ENCODE assay signal across 8 cellular contexts in the genomic region with DNA sequence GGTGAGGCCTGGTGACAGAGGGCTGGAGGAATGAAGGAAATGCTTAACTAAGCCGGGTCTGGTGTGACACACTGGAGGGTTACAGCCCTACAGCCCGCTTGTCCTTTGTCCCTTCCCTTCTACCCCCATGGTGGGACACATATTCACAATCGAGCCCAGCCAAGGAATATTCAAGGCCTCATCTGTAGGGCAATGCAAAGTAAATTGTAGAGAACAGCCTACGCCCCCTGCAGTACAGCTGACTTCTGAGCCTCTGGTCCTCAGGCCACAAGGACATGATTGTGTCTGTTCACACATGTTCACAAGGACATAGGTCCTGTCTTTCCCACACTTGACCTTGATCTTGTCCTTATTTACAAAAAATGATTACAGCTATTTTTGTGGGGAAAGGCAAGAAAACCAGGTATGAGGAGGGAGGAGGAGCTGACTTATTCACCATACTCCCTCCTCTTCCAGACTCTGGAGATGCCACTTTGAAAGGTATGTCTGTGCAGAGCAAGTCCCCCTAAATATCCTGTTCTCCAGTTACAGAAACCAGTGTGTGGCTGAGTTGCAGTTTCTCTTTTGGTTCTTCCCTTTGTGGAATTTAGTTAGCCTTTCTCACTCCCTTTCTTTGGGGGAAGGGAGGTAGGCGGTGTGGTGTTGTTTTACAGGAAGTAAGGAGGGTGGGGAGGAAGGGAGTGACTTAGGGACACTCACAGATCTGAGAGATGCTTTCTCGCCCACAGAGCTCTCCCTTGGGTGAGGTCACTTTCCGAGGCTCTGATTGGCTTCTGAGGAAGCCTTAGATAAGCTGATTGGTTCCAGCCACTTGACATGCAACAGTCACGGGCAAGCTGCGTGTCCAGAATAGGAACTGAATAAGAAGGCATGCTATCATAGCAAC. TPM values are rescaled to one million over a fixed set of nuclear protein-coding genes. Genes with fewer than 3 reads are reported as not detected.
A peak's percentile ranks its signal among the peaks of the same experiment; 100 is the strongest.
DNase-seq lines count a peak whose midpoint lies in the region; ATAC-seq and TF ChIP-seq lines count a peak whose summit lies in the region.

No MANE protein-coding gene starts in this region.

- peak overlapping the region; percentile 74 for H3K9ac ChIP-seq in SK-N-MC (ENCODE audit: insufficient read length)

- ATAC-seq in activated naive CD8-positive, alpha-beta T cell treated with anti-CD3 and anti-CD28 coated beads, Interleukin-2, amount 10 ng/mL, durations not matched to agents 7 days and 5 days (ENCODE audit: low read depth) = peak; percentile 89
- ATAC-seq in Right ventricle myocardium superior (ENCODE audit: poor library complexity) (peak; percentile 85), upper lobe of right lung (peak; percentile 96)

- peak; percentile 81 for TF ChIP-seq EP300 in ovary (IDR thresholded peaks at IDR 0.05)

- H3K27me3 Mint-ChIP-seq in activated naive CD8-positive, alpha-beta T cell treated with anti-CD3 and anti-CD28 coated beads, Interleukin-2, amount 10 ng/mL, durations not matched to agents 7 days and 5 days = no peaks in the 10 kb centered on the region

- in situ Hi-C loops in HAP-1 (cut with MboI; ENCODE audit: low sequenced_read_pairs) = loop anchor here (5.0 kb wide), 1 partner anchor 33 kb away; no protein-coding TSS in a partner anchor

- H3K36me3 ChIP-seq in HAP-1 (replicated peaks) (0 out of 2 replicates have a peak, but pooled peaks cover 4% of the 10 kb centered on the region), MG63 (no peaks in the 10 kb centered on the region; the same call in 1 of the 2 replicates), SK-N-MC (ENCODE audit: insufficient read depth, low read length) (no peaks in the 10 kb centered on the region; the same call in 1 of the 2 replicates), ovary (no peaks in the 10 kb centered on the region), upper lobe of right lung (no peaks in the 10 kb centered on the region)

- no peak overlapping the region for H3K4me3 Mint-ChIP-seq in activated naive CD8-positive, alpha-beta T cell treated with anti-CD3 and anti-CD28 coated beads, Interleukin-2, amount 10 ng/mL, durations not matched to agents 7 days and 5 days

- H3K4me3 ChIP-seq in HAP-1 (no peak overlapping the region), MG63 (no peak overlapping the region), SK-N-MC (peak overlapping the region; percentile 59), ovary (peak overlapping the region; percentile 23), upper lobe of right lung (peak overlapping the region; percentile 35)

- H3K27ac ChIP-seq in SK-N-MC (peak overlapping the region; percentile 91), ovary (peak overlapping the region; percentile 72 to 76), upper lobe of right lung (peak overlapping the region; percentile 98)

- DNase-seq in GF-D8 (lab: John Stamatoyannopoulos, UW) = peak; percentile 96
- peak; percentile 89 to 90 for DNase-seq in HAP-1 (ENCODE audit: low spot score in 2 of 2)
- peak; percentile 76 for DNase-seq in MG63
- peak; percentile 83 for DNase-seq in SK-N-MC (ENCODE audit: low read depth, low spot score)
- peak; percentile 72 for DNase-seq in activated naive CD8-positive, alpha-beta T cell treated with anti-CD3 and anti-CD28 coated beads, Interleukin-2, amount 10 ng/mL, durations not matched to agents 7 days and 5 days
- peak; percentile 95 for DNase-seq in Right ventricle myocardium superior
- DNase-seq in ovary = peak; percentile 79 to 94 (median 86)
- DNase-seq in upper lobe of right lung = peak; percentile 90

- no peaks in the 10 kb centered on the region for H3K36me3 Mint-ChIP-seq in activated naive CD8-positive, alpha-beta T cell treated with anti-CD3 and anti-CD28 coated beads, Interleukin-2, amount 10 ng/mL, durations not matched to agents 7 days and 5 days

- POLR2A ChIA-PET in activated naive CD8-positive, alpha-beta T cell treated with anti-CD3 and anti-CD28 coated beads, Interleukin-2, amount 10 ng/mL, durations not matched to agents 7 days and 5 days (lab: Charles Lee) = interaction anchor here (0.7 to 11.2 kb wide), 18 partner anchors 9 to 135 kb away, joined by 3 to 407 read pairs (median 4); a partner anchor contains a TSS

- intact Hi-C loops in Right ventricle myocardium superior (cut with DNase I) = loop anchor here (10.0 kb wide), 1 partner anchor 64 kb away; a partner anchor contains a TSS
- intact Hi-C loops in ovary (cut with DNase I) = loop anchor here in 1 of 4 donors (2.0 kb wide), 1 partner anchor 28 kb away; no protein-coding TSS in a partner anchor
- intact Hi-C loops in upper lobe of right lung (cut with DNase I) = loop anchor here (5.0 to 10.0 kb wide), 2 partner anchors 33 to 64 kb away; a partner anchor contains a TSS

- H3K9me3 ChIP-seq in HAP-1 = no peaks in the 10 kb centered on the region
- no peaks in the 10 kb centered on the region for H3K9me3 ChIP-seq in MG63
- H3K9me3 ChIP-seq in SK-N-MC (ENCODE audit: low read depth, low read length) = no peaks in the 10 kb centered on the region
- H3K9me3 ChIP-seq in ovary = no peaks in the 10 kb centered on the region
- H3K9me3 ChIP-seq in upper lobe of right lung = no peaks in the 10 kb centered on the region

- 5 to 14% (median 7%) methylated on average over 9 of the region's 9 CpGs for WGBS in ovary, 3 donors

- no peaks in the 10 kb centered on the region for H3K9me3 Mint-ChIP-seq in activated naive CD8-positive, alpha-beta T cell treated with anti-CD3 and anti-CD28 coated beads, Interleukin-2, amount 10 ng/mL, durations not matched to agents 7 days and 5 days

- peaks cover 27% of the 10 kb centered on the region for H3K4me1 Mint-ChIP-seq in activated naive CD8-positive, alpha-beta T cell treated with anti-CD3 and anti-CD28 coated beads, Interleukin-2, amount 10 ng/mL, durations not matched to agents 7 days and 5 days

- peak; percentile 87 for TF ChIP-seq POLR2A in ovary (IDR thresholded peaks at IDR 0.05)

- H3K27ac Mint-ChIP-seq in activated naive CD8-positive, alpha-beta T cell treated with anti-CD3 and anti-CD28 coated beads, Interleukin-2, amount 10 ng/mL, durations not matched to agents 7 days and 5 days = no peak overlapping the region

- peaks cover 18% of the 10 kb centered on the region for H3K4me1 ChIP-seq in HAP-1
- H3K4me1 ChIP-seq in ovary (ENCODE audit: insufficient read depth) = peaks cover 27% of the 10 kb centered on the region
- peaks cover 69% of the 10 kb centered on the region for H3K4me1 ChIP-seq in upper lobe of right lung

- TF ChIP-seq CTCF in ovary (IDR thresholded peaks at IDR 0.05) (no peak), upper lobe of right lung (IDR thresholded peaks at IDR 0.05) (peak; percentile 19)

- H3K27me3 ChIP-seq in HAP-1 (ENCODE audit: low read depth) (no peaks in the 10 kb centered on the region), MG63 (no peaks in the 10 kb centered on the region), ovary (no peaks in the 10 kb centered on the region), upper lobe of right lung (no peaks in the 10 kb centered on the region)

RNA-seq across cellular contexts. Expression of a gene that starts 14.6 kb away (rescaled TPM):
- 1.8 and 6.8 TPM in 2 replicates for total RNA-seq in MG63 (2014; rRNA removed; shearing (Covaris generic); ENCODE audit: low replicate concordance)
- 10 to 100 TPM; 32.6 to 34.9 TPM for total RNA-seq in activated naive CD8-positive, alpha-beta T cell treated with anti-CD3 and anti-CD28 coated beads, Interleukin-2, amount 10 ng/mL, durations not matched to agents 7 days and 5 days
- 49.2 TPM for total RNA-seq in Right ventricle myocardium superior
- total RNA-seq in ovary = 10 to 100 TPM; 16.7 to 27.9 (median 23.4) TPM
- 10 to 100 TPM; 40.6 to 51.4 TPM for polyA plus RNA-seq in ovary
- total RNA-seq in upper lobe of right lung = 21.4 TPM

RNA-seq across cellular contexts. Expression of a gene that starts 14.7 kb away (rescaled TPM):
- 0.30 TPM in 1 of 2 replicates, not detected in the other for total RNA-seq in MG63 (2014; rRNA removed; shearing (Covaris generic); ENCODE audit: low replicate concordance)
- 1 to 10 TPM; 2.2 to 2.8 TPM for total RNA-seq in activated naive CD8-positive, alpha-beta T cell treated with anti-CD3 and anti-CD28 coated beads, Interleukin-2, amount 10 ng/mL, durations not matched to agents 7 days and 5 days
- total RNA-seq in Right ventricle myocardium superior (0.59 TPM), ovary (1 to 10 TPM in 6 of 7 donors, under 1 TPM in 1; 0.48 to 5.2 (median 3.1) TPM), upper lobe of right lung (0.69 TPM)
- polyA plus RNA-seq in ovary = under 1 TPM; 0.50 to 0.62 TPM

RNA-seq across cellular contexts. Expression of a gene that starts 17.3 kb away (rescaled TPM):
- total RNA-seq in MG63 (2014; rRNA removed; shearing (Covaris generic); ENCODE audit: low replicate concordance) = 20.4 and 20.6 TPM in 2 replicates
- 100 to 1,000 TPM; 678 to 725 TPM for total RNA-seq in activated naive CD8-positive, alpha-beta T cell treated with anti-CD3 and anti-CD28 coated beads, Interleukin-2, amount 10 ng/mL, durations not matched to agents 7 days and 5 days
- total RNA-seq in Right ventricle myocardium superior (980 TPM), ovary (1,000 to 10,000 TPM in 1 of 7 donors, 100 to 1,000 TPM in 6; 335 to 1,406 (median 617) TPM), upper lobe of right lung (945 TPM)
- 1,000 to 10,000 TPM in 1 of 2 donors, 100 to 1,000 TPM in 1; 570 to 1,154 TPM for polyA plus RNA-seq in ovary

RNA-seq across cellular contexts. Expression of a gene that starts 21.3 kb away (rescaled TPM):
- 30.0 and 38.9 TPM in 2 replicates for total RNA-seq in MG63 (2014; rRNA removed; shearing (Covaris generic); ENCODE audit: low replicate concordance)
- total RNA-seq in activated naive CD8-positive, alpha-beta T cell treated with anti-CD3 and anti-CD28 coated beads, Interleukin-2, amount 10 ng/mL, durations not matched to agents 7 days and 5 days = 10 to 100 TPM; 54.0 to 57.5 TPM
- total RNA-seq in Right ventricle myocardium superior = 22.9 TPM
- total RNA-seq in ovary = 100 to 1,000 TPM in 1 of 7 donors, 10 to 100 TPM in 6; 37.9 to 102 (median 73.9) TPM
- polyA plus RNA-seq in ovary = 10 to 100 TPM; 28.7 to 52.6 TPM
- total RNA-seq in upper lobe of right lung = 32.8 TPM

RNA-seq across cellular contexts. Expression of a gene that starts 42.4 kb away (rescaled TPM):
- not detected in 2 replicates for total RNA-seq in MG63 (2014; rRNA removed; shearing (Covaris generic); ENCODE audit: low replicate concordance)
- total RNA-seq in activated naive CD8-positive, alpha-beta T cell treated with anti-CD3 and anti-CD28 coated beads, Interleukin-2, amount 10 ng/mL, durations not matched to agents 7 days and 5 days = not detected
- 88.1 TPM for total RNA-seq in Right ventricle myocardium superior
- not detected for total RNA-seq in ovary
- polyA plus RNA-seq in ovary = not detected
- total RNA-seq in upper lobe of right lung = not detected

Comparison
In these comparisons a context has a peak if more than half of its experiments do, and no peak if none do; other contexts are left out.
1. H3K4me3 ChIP-seq: peak in SK-N-MC (single experiment), ovary (single experiment) and upper lobe of right lung (single experiment); none in HAP-1 (single experiment) and MG63 (single experiment).
2. RNA of a gene that starts 17.3 kb away (total RNA-seq): 980 TPM in Right ventricle myocardium superior (single experiment), 945 TPM in upper lobe of right lung (single experiment), 678 to 725 TPM in activated naive CD8-positive, alpha-beta T cell treated with anti-CD3 and anti-CD28 coated beads, Interleukin-2, amount 10 ng/mL, durations not matched to agents 7 days and 5 days and 335 to 1,406 TPM in ovary; 20.4 to 20.6 TPM in MG63; every median in the first group is over 10 times any median in the second.
3. Peak in every context shown above with its lines, with median percentiles within 50 percentile points of each other: DNase-seq, H3K27ac ChIP-seq and ATAC-seq.